20 cellular contexts compared by ENCODE assay signal in the genomic region with DNA sequence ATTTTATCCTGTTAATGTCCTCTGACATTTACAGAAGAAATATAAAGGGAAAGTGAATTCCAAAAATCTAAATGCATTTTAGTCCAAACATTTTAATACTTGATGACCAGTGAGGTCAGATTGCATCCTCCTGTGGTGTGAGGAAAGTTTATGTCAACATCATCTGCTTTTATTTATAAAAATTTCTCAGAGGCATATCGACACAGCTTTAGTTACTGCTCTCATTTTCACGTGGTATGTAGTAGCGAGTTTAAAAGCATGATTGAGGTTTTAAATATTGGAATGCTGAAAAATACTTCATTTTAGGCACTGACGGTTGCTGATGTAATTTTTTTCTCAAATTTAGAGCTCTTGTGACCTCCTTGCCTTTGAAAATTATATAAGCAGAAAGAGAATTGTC.
DNase-seq lines count a peak whose midpoint lies in the region; ATAC-seq and TF ChIP-seq lines count a peak whose summit lies in the region.
"Had no signal": no experiment of that assay in that cellular context is flagged by ENCODE, and none has a peak within 500 bp of the region (broad histone marks: within the 10 kb centered on the region; RNA-seq: fewer than 3 reads in every experiment).

No MANE protein-coding gene starts in this region.

- no peaks in the 10 kb centered on the region for H3K4me1 ChIP-seq in endodermal cell (ENCODE audit: control insufficient read depth, insufficient read depth, low read length)
- H3K4me1 ChIP-seq: spleen had no signal

- H3K27ac ChIP-seq in AG04450 (ENCODE audit: low read depth, low read length) (no peak overlapping the region), endodermal cell (ENCODE audit: low read depth, low read length) (no peak overlapping the region)
- H3K27ac ChIP-seq: spleen had no signal

- no peak for ATAC-seq in GM19467 (IDR thresholded peaks at IDR 0.05; ENCODE audit: unreplicated experiment)
- ATAC-seq: HCT116; Panc1; stimulated activated naive B cell treated with anti-CD40 and anti-IgM and Interleukin-4, amounts not matched to agents 10 μg/mL and 1 μg/mL and 100 μg/mL, for 72 hours; T-helper 17 cell had no signal

- TF ChIP-seq CTCF in AG04450 (IDR thresholded peaks at IDR 0.05; ENCODE audit: low read depth, low read length) (no peak), HFF-Myc (IDR thresholded peaks at IDR 0.05; ENCODE audit: low read depth, low read length, missing control alignments) (no peak), endodermal cell (conservative IDR thresholded peaks at IDR 0.05) (no peak), osteocyte (IDR thresholded peaks at IDR 0.05) (no peak)

- CTCF ChIA-PET in AG04450 (lab: Charles Lee): interaction anchor here (0.6 to 1.4 kb wide), 3 partner anchors 9 to 248 kb away, joined by 3 to 4 read pairs (median 3); no protein-coding TSS in a partner anchor

- H3K9me3 Mint-ChIP-seq in endodermal cell: no peaks in the 10 kb centered on the region
- H3K9me3 Mint-ChIP-seq in osteocyte (ENCODE audit: unreplicated experiment): no peaks in the 10 kb centered on the region
- H3K9me3 Mint-ChIP-seq: activated naive CD4-positive, alpha-beta T cell treated with anti-CD3 and anti-CD28 coated beads for 36 hours; stimulated activated naive B cell treated with anti-CD40 and anti-IgM and Interleukin-4, amounts not matched to agents 10 μg/mL and 1 μg/mL and 100 μg/mL, for 72 hours had no signal

- H3K36me3 ChIP-seq in endodermal cell (ENCODE audit: control insufficient read depth, insufficient read depth, low read length): no peaks in the 10 kb centered on the region
- H3K36me3 ChIP-seq: spleen had no signal

- no peak overlapping the region for H3K9ac ChIP-seq in endodermal cell (ENCODE audit: extremely low read depth, low read length, poor library complexity, severe bottlenecking)

- H3K27ac Mint-ChIP-seq in endodermal cell: peak overlapping the region; percentile 12
- peak overlapping the region; percentile 84 for H3K27ac Mint-ChIP-seq in osteocyte (ENCODE audit: unreplicated experiment)
- H3K27ac Mint-ChIP-seq: activated naive CD4-positive, alpha-beta T cell treated with anti-CD3 and anti-CD28 coated beads for 36 hours; stimulated activated naive B cell treated with anti-CD40 and anti-IgM and Interleukin-4, amounts not matched to agents 10 μg/mL and 1 μg/mL and 100 μg/mL, for 72 hours; T-helper 17 cell had no signal

- H3K4me1 Mint-ChIP-seq in endodermal cell: peaks cover 10% of the 10 kb centered on the region
- peaks cover 80% of the 10 kb centered on the region for H3K4me1 Mint-ChIP-seq in osteocyte (ENCODE audit: unreplicated experiment)
- H3K4me1 Mint-ChIP-seq: stimulated activated naive B cell treated with anti-CD40 and anti-IgM and Interleukin-4, amounts not matched to agents 10 μg/mL and 1 μg/mL and 100 μg/mL, for 72 hours; T-helper 17 cell had no signal

- no peaks in the 10 kb centered on the region for H3K9me3 ChIP-seq in AG04450 (ENCODE audit: control insufficient read depth, insufficient read depth, low read length)
- H3K9me3 ChIP-seq in endodermal cell (ENCODE audit: control insufficient read depth, low read length): no peaks in the 10 kb centered on the region
- H3K9me3 ChIP-seq: spleen had no signal

- no peaks in the 10 kb centered on the region for H3K27me3 Mint-ChIP-seq in endodermal cell (ENCODE audit: insufficient read depth)
- no peaks in the 10 kb centered on the region for H3K27me3 Mint-ChIP-seq in osteocyte (ENCODE audit: unreplicated experiment)
- H3K27me3 Mint-ChIP-seq: stimulated activated naive B cell treated with anti-CD40 and anti-IgM and Interleukin-4, amounts not matched to agents 10 μg/mL and 1 μg/mL and 100 μg/mL, for 72 hours had no signal

- H3K27me3 ChIP-seq in AG04450 (ENCODE audit: control insufficient read depth, insufficient read depth, low read length) (no peaks in the 10 kb centered on the region), endodermal cell (ENCODE audit: control insufficient read depth, insufficient read depth, low read length, poor library complexity, severe bottlenecking) (no peaks in the 10 kb centered on the region)
- H3K27me3 ChIP-seq: spleen had no signal

- H3K4me3 ChIP-seq in AG04450 (ENCODE audit: low read depth, low read length) (no peak overlapping the region), HFF-Myc (replicated peaks; ENCODE audit: low read depth, low read length) (no peak overlapping the region), endodermal cell (ENCODE audit: low read length) (no peak overlapping the region)
- H3K4me3 ChIP-seq: spleen had no signal

- no peak overlapping the region for H3K4me3 Mint-ChIP-seq in endodermal cell
- peak overlapping the region; percentile 31 for H3K4me3 Mint-ChIP-seq in osteocyte (ENCODE audit: unreplicated experiment)
- H3K4me3 Mint-ChIP-seq: activated naive CD4-positive, alpha-beta T cell treated with anti-CD3 and anti-CD28 coated beads for 36 hours; stimulated activated naive B cell treated with anti-CD40 and anti-IgM and Interleukin-4, amounts not matched to agents 10 μg/mL and 1 μg/mL and 100 μg/mL, for 72 hours; T-helper 17 cell had no signal

- POLR2A ChIA-PET in AG04450 (lab: Yijun Ruan, JAX): interaction anchor here (1.5 kb wide), 1 partner anchor 155 kb away, joined by 4 read pairs; no protein-coding TSS in a partner anchor

- 86 to 100% methylated on average over 1 to 4 of the region's 4 CpGs for WGBS in endodermal cell (ENCODE audit: insufficient coverage in 1 of 2, insufficient read length in 1 of 2), 2 experiments

- no peaks in the 10 kb centered on the region for H3K36me3 Mint-ChIP-seq in endodermal cell (ENCODE audit: low read depth)
- H3K36me3 Mint-ChIP-seq in osteocyte (ENCODE audit: unreplicated experiment): peaks cover 6% of the 10 kb centered on the region
- H3K36me3 Mint-ChIP-seq: stimulated activated naive B cell treated with anti-CD40 and anti-IgM and Interleukin-4, amounts not matched to agents 10 μg/mL and 1 μg/mL and 100 μg/mL, for 72 hours had no signal

- DNase-seq in AG04450 (ENCODE audit: low read depth, low spot score) (peak; percentile 16), HFF-Myc (ENCODE audit: extremely low read depth, low read depth) (peak; percentile 65), endodermal cell (no peak), osteocyte (ENCODE audit: extremely low spot score, unreplicated experiment) (no peak), mucosa of gallbladder (ENCODE audit: low spot score) (no peak), NCI-H1417 (lab: John Stamatoyannopoulos, UW) (no peak), NCI-H1930 (lab: John Stamatoyannopoulos, UW) (no peak)
- DNase-seq: activated naive CD4-positive, alpha-beta T cell treated with anti-CD3 and anti-CD28 coated beads for 36 hours; Calu3; effector memory CD4-positive, alpha-beta T cell; GDM1; NCI-H1048; NCI-H2107; NCI-H82; spleen; stimulated activated naive B cell treated with anti-CD40 and anti-IgM and Interleukin-4, amounts not matched to agents 10 μg/mL and 1 μg/mL and 100 μg/mL, for 72 hours; T-helper 17 cell had no signal

Comparison
In these comparisons a context has a peak if more than half of its experiments do, and no peak if none do; other contexts are left out.
1. DNase-seq: peak in AG04450 (single experiment) and HFF-Myc (single experiment); none in endodermal cell (single experiment), osteocyte (single experiment), mucosa of gallbladder (single experiment), NCI-H1417 (0 of 3) and NCI-H1930 (0 of 2).